18 cellular contexts compared by ENCODE assay signal in genomic region chr13:73676550-73677040, GRCh38.
DNase-seq lines count a peak whose midpoint lies in the region; ATAC-seq and TF ChIP-seq lines count a peak whose summit lies in the region.
"Had no signal": no experiment of that assay in that cellular context is flagged by ENCODE, and none has a peak within 500 bp of the region (broad histone marks: within the 10 kb centered on the region; RNA-seq: fewer than 3 reads in every experiment).

No MANE protein-coding gene starts in this region.

- 78% methylated on average over 2 of the region's 2 CpGs for WGBS in SK-N-SH (ENCODE audit: low lambda C conversion rate)
- WGBS in mammary epithelial cell (ENCODE audit: low coverage, missing lambda C conversion rate), result 74% methylated on average over 2 of the region's 2 CpGs
- 32 to 51% (median 45%) methylated on average over 2 of the region's 2 CpGs for WGBS in stomach, 5 donors

- in situ Hi-C loops in mammary epithelial cell (cut with MboI; ENCODE audit: low sequenced_read_pairs in 2 of 2), result no loop called here

- H3K36me3 ChIP-seq in SK-N-SH (replicated peaks in 1 of 2; ENCODE audit: control insufficient read depth in 1 of 2, insufficient read depth in 2 of 2, low read length in 1 of 2) (no peaks in the 10 kb centered on the region), mammary epithelial cell (ENCODE audit: insufficient read depth, low read length) (no peaks in the 10 kb centered on the region), mucosa of rectum (ENCODE audit: control insufficient read depth in 2 of 2, insufficient read depth in 2 of 2, low read length in 2 of 2) (no peaks in the 10 kb centered on the region), vagina (no peaks in the 10 kb centered on the region), stomach (no peaks in the 10 kb centered on the region)
- H3K36me3 ChIP-seq: lower lobe of right lung, tibial artery had no signal

- H3K9ac ChIP-seq in SK-N-SH, result no peak overlapping the region
- peak overlapping the region; percentile 62 for H3K9ac ChIP-seq in mammary epithelial cell (ENCODE audit: insufficient read depth, low read length)
- peak overlapping the region in 1 of 2 donors; percentile 11 for H3K9ac ChIP-seq in mucosa of rectum (ENCODE audit: low read depth in 1 of 2, low read length in 2 of 2)

- H3F3A ChIP-seq in SK-N-SH (replicated peaks; ENCODE audit: insufficient read depth), result no peaks in the 10 kb centered on the region

- intact Hi-C loops in mammary epithelial cell (cut with micrococcal nuclease), result loop anchor here (1.0 to 5.0 kb wide), 4 partner anchors 78 to 342 kb away; no protein-coding TSS in a partner anchor
- intact Hi-C loops in vagina (cut with DNase I), result no loop called here
- intact Hi-C loops in stomach (cut with DNase I; ENCODE audit: low total_unique reads), result no loop called here

- H3K79me2 ChIP-seq in SK-N-SH (ENCODE audit: insufficient read depth) (no peaks in the 10 kb centered on the region), mammary epithelial cell (ENCODE audit: insufficient read depth, low read length) (no peaks in the 10 kb centered on the region)

- dilution Hi-C loops in mammary epithelial cell (cut with HindIII; ENCODE audit: low sequenced_read_pairs), result no loop called here

- POLR2A ChIA-PET in SK-N-SH (lab: Yijun Ruan, JAX), result no interaction called here

- H3K4me3 ChIP-seq in SK-N-SH (ENCODE audit: low read depth in 2 of 2, low read length in 1 of 2) (no peak overlapping the region), mammary epithelial cell (replicated peaks in 1 of 3; ENCODE audit: insufficient read depth in 1 of 3, low read depth in 2 of 3, low read length in 3 of 3) (no peak overlapping the region), mucosa of rectum (ENCODE audit: low read length in 2 of 2) (no peak overlapping the region), vagina (no peak overlapping the region), stomach (no peak overlapping the region)
- H3K4me3 ChIP-seq: lower lobe of right lung, tibial artery had no signal

- H3K4me1 ChIP-seq in SK-N-SH (ENCODE audit: control insufficient read depth in 1 of 2, insufficient read depth in 2 of 2, low read depth in 1 of 2, low read length in 1 of 2) (peaks cover 0 to 16% of the 10 kb centered on the region in 2 experiments; a peak in 2 of 4 replicates), mammary epithelial cell (ENCODE audit: insufficient read depth, low read length) (peaks cover 18% of the 10 kb centered on the region), mucosa of rectum (ENCODE audit: control insufficient read depth in 2 of 2, insufficient read depth in 2 of 2, low read length in 2 of 2) (peaks cover 4 to 40% of the 10 kb centered on the region in 2 donors), vagina (no peaks in the 10 kb centered on the region), stomach (peaks cover 0 to 44% (median 11%) of the 10 kb centered on the region in 4 donors)
- H3K4me1 ChIP-seq: lower lobe of right lung, tibial artery had no signal

- TSS peak; percentile 85 for BruUV-seq in mammary epithelial cell (replicated peaks; lab: Mats Ljungman, UMichigan)

- no peaks in the 10 kb centered on the region for H3K27me3 ChIP-seq in SK-N-SH (ENCODE audit: insufficient read depth)
- no peaks in the 10 kb centered on the region for H3K27me3 ChIP-seq in mammary epithelial cell (ENCODE audit: insufficient read depth, low read length)
- no peaks in the 10 kb centered on the region for H3K27me3 ChIP-seq in mucosa of rectum (ENCODE audit: control insufficient read depth in 2 of 2, insufficient read depth in 2 of 2, low read length in 2 of 2)
- H3K27me3 ChIP-seq in vagina, result no peaks in the 10 kb centered on the region
- H3K27me3 ChIP-seq in stomach, result no peaks in the 10 kb centered on the region
- H3K27me3 ChIP-seq: tibial artery had no signal

- H3K4me2 ChIP-seq in SK-N-SH (peak overlapping the region; percentile 17; the same call in 1 of the 2 replicates), mammary epithelial cell (ENCODE audit: insufficient read depth, low read depth, low read length) (peak overlapping the region; percentile 17)

- TF ChIP-seq POLR2A in vagina (IDR thresholded peaks at IDR 0.05) (no peak), stomach (IDR thresholded peaks at IDR 0.05) (no peak)

- H3K27ac ChIP-seq in SK-N-SH (ENCODE audit: low read depth in 2 of 2, low read length in 1 of 2), result no peak overlapping the region; a peak in 1 of 4 replicates
- H3K27ac ChIP-seq in mammary epithelial cell (ENCODE audit: insufficient read depth, low read depth, low read length), result peak overlapping the region; percentile 98
- peak overlapping the region; percentile 66 to 79 for H3K27ac ChIP-seq in mucosa of rectum (ENCODE audit: low read depth in 2 of 2, low read length in 2 of 2)
- peak overlapping the region; percentile 37 for H3K27ac ChIP-seq in vagina
- H3K27ac ChIP-seq in stomach, result no peak overlapping the region
- H3K27ac ChIP-seq: lower lobe of right lung, tibial artery had no signal

- H3K9me3 ChIP-seq in SK-N-SH (no peaks in the 10 kb centered on the region), mammary epithelial cell (replicated peaks; ENCODE audit: insufficient read depth, low read length) (no peaks in the 10 kb centered on the region), mucosa of rectum (ENCODE audit: control insufficient read depth in 2 of 2, low read length in 2 of 2) (no peaks in the 10 kb centered on the region), vagina (no peaks in the 10 kb centered on the region), stomach (no peaks in the 10 kb centered on the region)
- H3K9me3 ChIP-seq: lower lobe of right lung, tibial artery had no signal

- TF ChIP-seq CTCF in SK-N-SH (IDR thresholded peaks at IDR 0.05), result no peak
- TF ChIP-seq CTCF in mammary epithelial cell (conservative IDR thresholded peaks at IDR 0.05 in 1 of 2, IDR thresholded peaks at IDR 0.05 in 1 of 2; ENCODE audit: extremely low read depth in 1 of 2, insufficient read depth in 1 of 2, low read depth in 1 of 2, low read length in 2 of 2), result no peak
- TF ChIP-seq CTCF in vagina (IDR thresholded peaks at IDR 0.05), result no peak
- no peak for TF ChIP-seq CTCF in stomach (IDR thresholded peaks at IDR 0.05)

- DNase-seq in SK-N-SH (no peak), mammary epithelial cell (no peak), vagina (ENCODE audit: extremely low spot score in 2 of 2) (no peak), stomach (no peak)
- no peak for DNase-seq in stimulated activated CD4-positive, alpha-beta T cell treated with anti-CD3 and anti-CD28 coated beads, Interleukin-4, amount 100 ng/mL, for 1 hour
- DNase-seq: 8988T; activated CD4-positive, alpha-beta memory T cell treated with anti-CD3 and anti-CD28 coated beads, Interleukin-2, amount 10 ng/mL, durations not matched to agents 7 days and 5 days; activated gamma-delta T cell treated with Interleukin-2 at 50 U/mL for 16 hours; DMS79 treated with DMSO at 0.1 percent for 48 hours; effector memory CD8-positive, alpha-beta T cell; lower lobe of right lung; stimulated activated naive CD8-positive, alpha-beta T cell treated with anti-CD3 and anti-CD28 coated beads, Interleukin-15, Interleukin-2, amounts not matched to agents 100 U/mL and 50 U/mL, for 24 hours; T-cell; tibial artery had no signal

- H3K9me2 ChIP-seq in SK-N-SH, result no peaks in the 10 kb centered on the region

- no peak for TF ChIP-seq EP300 in SK-N-SH (IDR thresholded peaks at IDR 0.05; ENCODE audit: borderline replicate concordance in 1 of 2, low read depth in 1 of 2, low read length in 1 of 2)
- no peak for TF ChIP-seq EP300 in stomach (IDR thresholded peaks at IDR 0.05)

- CTCF ChIA-PET in SK-N-SH (lab: Yijun Ruan, JAX), result interaction anchor here (0.9 kb wide), 1 partner anchor 10 kb away, joined by 5 read pairs; no protein-coding TSS in a partner anchor
- CTCF ChIA-PET in mammary epithelial cell (lab: Charles Lee; ENCODE audit: low non-redundant PET), result interaction anchor here (0.7 kb wide), 1 partner anchor 487 kb away, joined by 9 read pairs; no protein-coding TSS in a partner anchor

- no peaks in the 10 kb centered on the region for H4K20me1 ChIP-seq in SK-N-SH (ENCODE audit: insufficient read depth)
- H4K20me1 ChIP-seq in mammary epithelial cell (ENCODE audit: insufficient read depth, low read length), result no peaks in the 10 kb centered on the region

- TF ChIP-seq RAD21 in SK-N-SH (IDR thresholded peaks at IDR 0.05; ENCODE audit: low read length), result no peak

- ATAC-seq in SK-N-SH treated with all-trans-retinoic acid at 6 μM for 48 hours (no peak), GM19467 (IDR thresholded peaks at IDR 0.05; ENCODE audit: unreplicated experiment) (no peak)
- ATAC-seq: effector memory CD8-positive, alpha-beta T cell; lower lobe of right lung; Right ventricle myocardium inferior; stimulated activated naive CD8-positive, alpha-beta T cell treated with anti-CD3 and anti-CD28 coated beads, Interleukin-15, Interleukin-2, amounts not matched to agents 100 U/mL and 50 U/mL, for 24 hours; T-cell had no signal

- no peak overlapping the region for H2AFZ ChIP-seq in SK-N-SH (ENCODE audit: low read depth)
- peak overlapping the region; percentile 64 for H2AFZ ChIP-seq in mammary epithelial cell (ENCODE audit: low read depth, low read length)

TF ChIP-seq in SK-N-SH, 30 proteins besides CTCF, POLR2A, EP300 and RAD21 (continues in another document):
- TF ChIP-seq GABPA (IDR thresholded peaks at IDR 0.05; ENCODE audit: low read depth) (no peak), IRF3 (IDR thresholded peaks at IDR 0.05; ENCODE audit: low read depth, low read length) (no peak), RCOR1 (IDR thresholded peaks at IDR 0.05; ENCODE audit: low read length) (no peak)

TF ChIP-seq in SK-N-SH treated with all-trans-retinoic acid at 6 μM for 48 hours, 23 proteins besides CTCF, POLR2A, EP300 and RAD21 (continues in another document):
- no peak for TF ChIP-seq CSRNP3 (CRISPR knock-in tag; IDR thresholded peaks at IDR 0.05)
- TF ChIP-seq SNAI2 (CRISPR knock-in tag; IDR thresholded peaks at IDR 0.05), result no peak
- no peak for TF ChIP-seq ZNF70 (CRISPR knock-in tag; IDR thresholded peaks at IDR 0.05)
- no peak for TF ChIP-seq ARNTL (CRISPR knock-in tag; IDR thresholded peaks at IDR 0.05; ENCODE audit: borderline replicate concordance, low read depth)
- no peak for TF ChIP-seq ZFP30 (CRISPR knock-in tag; IDR thresholded peaks at IDR 0.05)

Comparison
In these comparisons a context has a peak if more than half of its experiments do, and no peak if none do; other contexts are left out.
1. H3K27ac ChIP-seq: peak in mammary epithelial cell (single experiment), mucosa of rectum (2 of 2) and vagina (single experiment); none in SK-N-SH (0 of 2) and stomach (0 of 5).